In the genomic region with DNA sequence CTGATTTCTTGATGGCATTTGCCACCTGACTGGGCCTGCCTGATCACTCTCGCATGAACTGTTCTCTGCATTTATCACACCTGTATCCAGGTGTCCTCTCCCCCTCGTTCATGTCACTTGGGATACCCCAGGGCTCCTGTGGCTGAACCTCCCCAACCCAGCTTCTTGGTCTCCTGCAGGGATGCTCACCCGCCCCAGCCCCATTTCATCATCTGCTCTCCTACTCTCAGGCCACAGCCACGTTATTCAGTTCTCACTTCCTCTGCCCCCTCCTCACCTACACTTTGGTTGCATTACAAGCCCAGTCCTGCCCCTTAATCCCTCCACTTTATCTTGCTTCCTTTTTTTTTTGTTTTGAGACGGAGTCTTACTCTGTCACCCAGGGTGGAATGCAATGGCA, we compare ENCODE assay signal across 7 cellular contexts. TPM values are rescaled to one million over a fixed set of nuclear protein-coding genes. Genes with fewer than 3 reads are reported as not detected.
A peak's percentile ranks its signal among the peaks of the same experiment; 100 is the strongest.
DNase-seq lines count a peak whose midpoint lies in the region; ATAC-seq and TF ChIP-seq lines count a peak whose summit lies in the region.

No MANE protein-coding gene starts in this region.

- no peaks in the 10 kb centered on the region for H3K9me2 ChIP-seq in DOHH2 (replicated peaks; ENCODE audit: control insufficient read depth, low read length)
- H3K9me2 ChIP-seq in Karpas-422 (replicated peaks; ENCODE audit: insufficient read depth, low read length) = no peaks in the 10 kb centered on the region

- no peak overlapping the region for H2BK12ac ChIP-seq in mesenchymal stem cell (ENCODE audit: low read length in 2 of 2)

- no peak overlapping the region for H3K18ac ChIP-seq in mesenchymal stem cell (ENCODE audit: low read depth in 1 of 2, low read length in 2 of 2)

- ATAC-seq in GM21526 (IDR thresholded peaks at IDR 0.05; ENCODE audit: low FRiP score, unreplicated experiment) = no peak

- H2AFZ ChIP-seq in Karpas-422 (ENCODE audit: low read length) (peak overlapping the region; percentile 79; the same call in 1 of the 2 replicates), mesenchymal stem cell (ENCODE audit: low read depth, low read length) (no peak overlapping the region)

- no peak overlapping the region for H2AK5ac ChIP-seq in mesenchymal stem cell (ENCODE audit: low read length, severe bottlenecking)

- H2BK120ac ChIP-seq in mesenchymal stem cell (ENCODE audit: low read depth, low read length) = peak overlapping the region; percentile 21

- no peaks in the 10 kb centered on the region for H3K79me1 ChIP-seq in mesenchymal stem cell (replicated peaks; ENCODE audit: low read length, poor library complexity, severe bottlenecking)

- POLR2A ChIA-PET in RWPE1 (lab: Yijun Ruan, JAX; ENCODE audit: low non-redundant PET) = no interaction called here

- H4K20me1 ChIP-seq in DOHH2 (ENCODE audit: control insufficient read depth, insufficient read depth, low read depth, low read length) = no peaks in the 10 kb centered on the region
- no peaks in the 10 kb centered on the region for H4K20me1 ChIP-seq in Karpas-422 (ENCODE audit: insufficient read depth, low read depth, low read length)

- H3K9me3 ChIP-seq in DOHH2 (ENCODE audit: control insufficient read depth, insufficient read depth, low read length) (no peaks in the 10 kb centered on the region), Karpas-422 (ENCODE audit: low read length) (no peaks in the 10 kb centered on the region), mesenchymal stem cell (ENCODE audit: control insufficient read depth, low read length) (no peaks in the 10 kb centered on the region)

- H3K4me1 ChIP-seq in DOHH2 (ENCODE audit: control insufficient read depth, low read length) = peaks cover 8% of the 10 kb centered on the region
- H3K4me1 ChIP-seq in Karpas-422 (ENCODE audit: low read length) = peaks cover 14% of the 10 kb centered on the region
- H3K4me1 ChIP-seq in mesenchymal stem cell (ENCODE audit: control insufficient read depth, insufficient read depth, low read depth, low read length) = peaks cover 2% of the 10 kb centered on the region

- H3F3A ChIP-seq in DOHH2 (ENCODE audit: control insufficient read depth, insufficient read depth) = no peaks in the 10 kb centered on the region

- TF ChIP-seq CTCF in DOHH2 (IDR thresholded peaks at IDR 0.05; ENCODE audit: low read depth, low read length, poor library complexity, severe bottlenecking) (no peak), RWPE1 (conservative IDR thresholded peaks at IDR 0.05; ENCODE audit: low read depth) (no peak)

- 0 out of 2 replicates have a peak overlapping the region, but pooled peaks have one; percentile 16 for H3K4me2 ChIP-seq in DOHH2 (ENCODE audit: low read length)
- peak overlapping the region; percentile 27 for H3K4me2 ChIP-seq in Karpas-422 (ENCODE audit: low read depth, low read length, poor library complexity, severe bottlenecking)
- no peak overlapping the region for H3K4me2 ChIP-seq in mesenchymal stem cell (ENCODE audit: low read length, poor library complexity, severe bottlenecking)

- H3K9ac ChIP-seq in Karpas-422 (ENCODE audit: low read length) (peak overlapping the region; percentile 36), mesenchymal stem cell (ENCODE audit: low read length) (peak overlapping the region; percentile 62)

- H4K91ac ChIP-seq in mesenchymal stem cell (ENCODE audit: low read length) = no peak overlapping the region

- H2BK15ac ChIP-seq in mesenchymal stem cell (ENCODE audit: low read depth, poor library complexity, severe bottlenecking) = no peak overlapping the region

- WGBS in mesenchymal stem cell = 82% methylated on average over 5 of the region's 5 CpGs

- no peak overlapping the region for H4K8ac ChIP-seq in mesenchymal stem cell (ENCODE audit: low read length)

- H3K79me2 ChIP-seq in DOHH2 (ENCODE audit: control insufficient read depth, low read length) (no peaks in the 10 kb centered on the region), Karpas-422 (ENCODE audit: low read length) (no peaks in the 10 kb centered on the region)

- peaks cover 21% of the 10 kb centered on the region for H3K27me3 ChIP-seq in DOHH2 (ENCODE audit: control insufficient read depth, low read length)
- no peaks in the 10 kb centered on the region for H3K27me3 ChIP-seq in Karpas-422 (ENCODE audit: low read length)
- peaks cover 5 to 17% of the 10 kb centered on the region in 2 experiments for H3K27me3 ChIP-seq in mesenchymal stem cell (ENCODE audit: control insufficient read depth in 1 of 2, insufficient read depth in 1 of 2, low read length in 2 of 2)

- CTCF ChIA-PET in RWPE1 (lab: Yijun Ruan, JAX) = interaction anchor here (0.7 to 1.7 kb wide), 3 partner anchors 23 to 657 kb away, joined by 3 to 5 read pairs (median 5); no protein-coding TSS in a partner anchor

- no peak overlapping the region for H2BK5ac ChIP-seq in mesenchymal stem cell (ENCODE audit: low read depth, low read length, poor library complexity, severe bottlenecking)

- DNase-seq in Karpas-422 (no peak), RWPE1 (ENCODE audit: low spot score) (no peak), mesenchymal stem cell (no peak), DMS114 treated with DMSO at 0.1 percent for 48 hours (lab: John Stamatoyannopoulos, UW; ENCODE audit: unreplicated experiment) (no peak), cerebellar nuclear complex (lab: John Stamatoyannopoulos, UW) (no peak)

- H3K36me3 ChIP-seq in DOHH2 (ENCODE audit: control insufficient read depth, low read length) (no peaks in the 10 kb centered on the region), Karpas-422 (ENCODE audit: insufficient read depth, low read length) (no peaks in the 10 kb centered on the region), mesenchymal stem cell (ENCODE audit: control insufficient read depth in 1 of 2, insufficient read depth in 2 of 2, low read depth in 1 of 2, low read length in 2 of 2) (no peaks in the 10 kb centered on the region)

- H3K4ac ChIP-seq in mesenchymal stem cell (ENCODE audit: low read depth in 1 of 2, low read length in 2 of 2) = no peak overlapping the region

- H3K23ac ChIP-seq in mesenchymal stem cell (ENCODE audit: low read length in 2 of 2) = no peak overlapping the region

- H3K14ac ChIP-seq in mesenchymal stem cell (ENCODE audit: low read length in 2 of 2) = no peak overlapping the region

- H3K27ac ChIP-seq in DOHH2 (ENCODE audit: low read depth, low read length) (no peak overlapping the region), Karpas-422 (ENCODE audit: low read length) (no peak overlapping the region), RWPE1 (peak overlapping the region; percentile 19), mesenchymal stem cell (ENCODE audit: low read length, poor library complexity, severe bottlenecking) (no peak overlapping the region)

- no peak overlapping the region for H3K4me3 ChIP-seq in DOHH2 (ENCODE audit: low read length)
- no peak overlapping the region for H3K4me3 ChIP-seq in Karpas-422 (ENCODE audit: low read length)
- no peak overlapping the region for H3K4me3 ChIP-seq in mesenchymal stem cell (ENCODE audit: insufficient read depth in 1 of 2, low read depth in 1 of 2, low read length in 2 of 2)

RNA-seq across cellular contexts. Expression of gene TMBIM6, which starts 35.5 kb away (rescaled TPM):
- total RNA-seq in Karpas-422 (2014; rRNA removed; shearing (Covaris generic); ENCODE audit: low replicate concordance) = 180 and 386 TPM in 2 replicates
- polyA plus RNA-seq in mesenchymal stem cell (2013, experiment 1 of 2) = 439 TPM
- 459 TPM for polyA plus RNA-seq in mesenchymal stem cell (2013, experiment 2 of 2)

RNA-seq across cellular contexts. Expression of gene NCKAP5L, which starts 51.4 kb away (rescaled TPM):
- total RNA-seq in Karpas-422 (2014; rRNA removed; shearing (Covaris generic); ENCODE audit: low replicate concordance) = 17.3 and 25.2 TPM in 2 replicates
- 23.5 TPM for polyA plus RNA-seq in mesenchymal stem cell (2013, experiment 1 of 2)
- 22.0 TPM for polyA plus RNA-seq in mesenchymal stem cell (2013, experiment 2 of 2)
